ENCODE assay signal across 8 cellular contexts in the genomic region with DNA sequence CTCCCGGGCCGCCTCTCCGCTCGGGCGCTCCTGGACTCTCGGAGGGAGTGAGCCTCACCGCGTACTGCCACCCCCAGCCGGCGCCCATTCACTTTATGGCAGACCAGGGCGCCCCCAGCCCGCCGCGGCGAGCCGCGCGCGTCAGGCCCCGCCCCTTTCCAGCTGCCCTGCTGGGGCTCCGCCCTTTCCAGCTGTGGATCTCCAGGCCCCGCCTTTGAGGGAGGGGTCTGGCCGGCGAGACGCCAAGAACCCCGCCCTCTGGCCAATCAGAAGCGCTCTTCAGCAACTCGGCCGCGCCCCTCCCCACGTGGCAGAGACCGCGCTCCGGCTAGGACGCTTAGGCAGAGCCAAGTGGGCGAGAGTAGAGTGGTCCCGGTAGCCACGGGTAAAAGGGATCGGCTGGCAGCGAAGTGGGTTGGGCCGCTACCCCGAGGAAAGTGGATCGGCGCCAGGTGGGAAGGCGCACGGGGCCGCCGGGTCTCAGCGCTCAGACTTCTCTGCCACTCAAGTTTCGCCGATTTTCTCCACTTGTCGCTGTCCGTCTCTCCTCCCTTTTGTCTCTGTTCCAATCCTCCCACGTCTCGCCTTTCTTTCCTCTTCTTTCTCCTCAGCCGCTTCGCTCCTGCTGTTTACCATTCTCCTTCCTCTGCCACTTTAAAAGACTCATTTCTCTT. TPM values are rescaled to one million over a fixed set of nuclear protein-coding genes. Genes with fewer than 3 reads are reported as not detected.
DNase-seq lines count a peak whose midpoint lies in the region; TF ChIP-seq lines count a peak whose summit lies in the region.

A gene (minus strand): TSS at position 69 of the 674 bp plus-strand sequence. CDS start 9,432 bp downstream, outside the sequence.

- H3K9me3 Mint-ChIP-seq in neural progenitor cell, result no peaks in the 10 kb centered on the region
- no peaks in the 10 kb centered on the region for H3K9me3 Mint-ChIP-seq in stimulated activated naive CD8-positive, alpha-beta T cell treated with anti-CD3 and anti-CD28 coated beads, Interleukin-15, Interleukin-2, amounts not matched to agents 100 ng/mL and 50 ng/mL, for 24 hours

- H3K4me2 ChIP-seq in neural progenitor cell, result peak within 1 kb of the TSS; percentile 76

- no peaks in the 10 kb centered on the region for H3K36me3 ChIP-seq in BE2C
- no peaks in the 10 kb centered on the region for H3K36me3 ChIP-seq in neural progenitor cell

- H3K4me3 ChIP-seq in BE2C (ENCODE audit: low read depth, low read length), result peak within 1 kb of the TSS; percentile 51
- H3K4me3 ChIP-seq in HL-60 (replicated peaks; ENCODE audit: insufficient read depth, low read length), result peak within 1 kb of the TSS; percentile 55
- peak within 1 kb of the TSS; percentile 66 to 79 for H3K4me3 ChIP-seq in foreskin fibroblast (ENCODE audit: low read depth in 1 of 2, low read length in 2 of 2)
- H3K4me3 ChIP-seq in neural progenitor cell, result peak within 1 kb of the TSS; percentile 66

- no peak within 1 kb of the TSS for H3K27ac Mint-ChIP-seq in neural progenitor cell
- H3K27ac Mint-ChIP-seq in stimulated activated naive CD8-positive, alpha-beta T cell treated with anti-CD3 and anti-CD28 coated beads, Interleukin-15, Interleukin-2, amounts not matched to agents 100 ng/mL and 50 ng/mL, for 24 hours, result peak within 1 kb of the TSS; percentile 2

- H3K27ac ChIP-seq in HL-60 (replicated peaks), result no peak within 1 kb of the TSS
- no peak within 1 kb of the TSS for H3K27ac ChIP-seq in neural progenitor cell

- peaks cover 27% of the 10 kb centered on the region for H4K20me1 ChIP-seq in neural progenitor cell (ENCODE audit: low read depth)

- peaks cover 49% of the 10 kb centered on the region for H3K27me3 Mint-ChIP-seq in neural progenitor cell (ENCODE audit: insufficient read depth, low read depth)
- peaks cover 42% of the 10 kb centered on the region for H3K27me3 Mint-ChIP-seq in stimulated activated naive CD8-positive, alpha-beta T cell treated with anti-CD3 and anti-CD28 coated beads, Interleukin-15, Interleukin-2, amounts not matched to agents 100 ng/mL and 50 ng/mL, for 24 hours

- H2AFZ ChIP-seq in neural progenitor cell (replicated peaks), result peak within 1 kb of the TSS; percentile 78

- H3K27me3 ChIP-seq in BE2C, result no peaks in the 10 kb centered on the region
- H3K27me3 ChIP-seq in HL-60 (ENCODE audit: insufficient read depth, poor library complexity, severe bottlenecking), result peaks cover 15% of the 10 kb centered on the region
- H3K27me3 ChIP-seq in neural progenitor cell, result peaks cover 74% of the 10 kb centered on the region

- H3K4me3 Mint-ChIP-seq in neural progenitor cell, result peak within 1 kb of the TSS; percentile 81
- H3K4me3 Mint-ChIP-seq in stimulated activated naive CD8-positive, alpha-beta T cell treated with anti-CD3 and anti-CD28 coated beads, Interleukin-15, Interleukin-2, amounts not matched to agents 100 ng/mL and 50 ng/mL, for 24 hours, result peak within 1 kb of the TSS; percentile 80

- 0 out of 2 replicates have a peak, but pooled peaks cover 2% of the 10 kb centered on the region for H3K4me1 ChIP-seq in BE2C
- peaks cover 17% of the 10 kb centered on the region for H3K4me1 ChIP-seq in neural progenitor cell

- no peak within 1 kb of the TSS for H3K9ac ChIP-seq in neural progenitor cell

- H3K36me3 Mint-ChIP-seq in neural progenitor cell, result no peaks in the 10 kb centered on the region
- no peaks in the 10 kb centered on the region for H3K36me3 Mint-ChIP-seq in stimulated activated naive CD8-positive, alpha-beta T cell treated with anti-CD3 and anti-CD28 coated beads, Interleukin-15, Interleukin-2, amounts not matched to agents 100 ng/mL and 50 ng/mL, for 24 hours (ENCODE audit: low read depth)

- TF ChIP-seq CTCF in BE2C (IDR thresholded peaks at IDR 0.05; ENCODE audit: low read depth, low read length) (no peak), HL-60 (IDR thresholded peaks at IDR 0.05; ENCODE audit: insufficient read depth, low read length) (no peak), foreskin fibroblast (IDR thresholded peaks at IDR 0.05; ENCODE audit: low read depth, low read length) (no peak), neural progenitor cell (IDR thresholded peaks at IDR 0.05) (peak; percentile 29)

- DNase-seq in BE2C, result peak; percentile 95
- DNase-seq in GM19238 (ENCODE audit: insufficient read length, low spot score), result peak; percentile 95
- peak; percentile 83 to 88 for DNase-seq in HL-60 (ENCODE audit: low read depth in 1 of 2, low spot score in 1 of 2)
- peak; percentile 64 for DNase-seq in SHP77 treated with DMSO at 0.1 percent for 48 hours (lab: John Stamatoyannopoulos, UW)
- peak; percentile 81 for DNase-seq in activated gamma-delta T cell treated with Interleukin-2 at 50 U/mL for 16 hours
- peak; percentile 93 to 98 for DNase-seq in foreskin fibroblast
- peak; percentile 99 for DNase-seq in neural progenitor cell (ENCODE audit: low spot score)

- H3K9me3 ChIP-seq in BE2C (no peaks in the 10 kb centered on the region), neural progenitor cell (ENCODE audit: low read depth) (no peaks in the 10 kb centered on the region)

- peaks cover 19% of the 10 kb centered on the region for H3F3A ChIP-seq in neural progenitor cell (ENCODE audit: low read depth)

- H3K79me2 ChIP-seq in neural progenitor cell (ENCODE audit: low read depth), result peaks cover 10% of the 10 kb centered on the region

- H3K4me1 Mint-ChIP-seq in neural progenitor cell, result peaks cover 24% of the 10 kb centered on the region
- H3K4me1 Mint-ChIP-seq in stimulated activated naive CD8-positive, alpha-beta T cell treated with anti-CD3 and anti-CD28 coated beads, Interleukin-15, Interleukin-2, amounts not matched to agents 100 ng/mL and 50 ng/mL, for 24 hours (ENCODE audit: low read depth), result peaks cover 31% of the 10 kb centered on the region

RNA-seq across cellular contexts. Expression of the gene that starts here (rescaled TPM):
- not detected for polyA plus RNA-seq in BE2C (2012; ENCODE audit: insufficient read depth, insufficient read length, low read depth)
- 0.46 TPM in 1 of 2 replicates, not detected in the other for total RNA-seq in neural progenitor cell (ENCODE audit: low replicate concordance)

Comparison
In these comparisons a context has a peak if more than half of its experiments do, and no peak if none do; other contexts are left out.
1. Peak in DNase-seq, H3K4me3 ChIP-seq and H3K4me2 ChIP-seq in neural progenitor cell; RNA of the gene not detected or under 1 TPM.